9 cellular contexts compared by ENCODE assay signal in the genomic region with DNA sequence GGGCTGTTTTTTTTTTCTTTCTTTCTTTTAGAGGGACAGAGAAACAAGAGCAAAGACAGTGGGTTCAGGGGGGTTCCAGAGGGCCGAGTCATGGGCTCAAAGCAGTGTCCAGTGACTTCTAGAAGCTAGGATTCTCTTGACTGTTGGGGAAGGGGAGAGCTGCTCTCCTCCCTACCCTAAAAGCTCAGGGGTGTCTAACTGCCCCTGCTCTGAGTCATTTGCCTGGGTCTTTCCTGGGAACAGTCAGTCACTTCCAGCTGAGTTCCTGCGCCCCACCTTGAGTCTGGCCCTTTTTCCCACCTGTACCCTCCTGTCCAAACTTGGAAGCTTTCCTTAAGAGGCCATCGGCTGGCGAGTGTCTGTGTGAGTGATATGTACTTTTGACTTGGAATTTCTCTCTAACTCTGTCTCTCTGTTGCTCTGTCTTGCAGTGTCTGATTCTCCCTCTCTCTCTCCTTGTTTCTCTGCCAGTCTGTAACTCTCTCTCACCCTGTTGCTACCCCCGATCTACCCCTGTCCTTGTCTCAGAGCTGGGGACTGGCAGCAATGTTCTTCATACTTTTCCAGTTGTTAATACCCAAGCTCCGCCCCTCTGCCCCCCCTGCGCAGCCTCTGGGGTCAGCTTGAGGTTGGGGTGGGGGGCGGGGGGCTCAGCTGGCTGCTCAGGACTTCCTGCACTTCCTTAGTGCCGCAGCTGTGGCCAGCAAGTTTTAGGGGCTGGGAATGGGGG. TPM values are rescaled to one million over a fixed set of nuclear protein-coding genes. Genes with fewer than 3 reads are reported as not detected.
A peak's percentile ranks its signal among the peaks of the same experiment; 100 is the strongest.
DNase-seq lines count a peak whose midpoint lies in the region; ATAC-seq and TF ChIP-seq lines count a peak whose summit lies in the region.
"Had no signal": no experiment of that assay in that cellular context is flagged by ENCODE, and none has a peak within 500 bp of the region (broad histone marks: within the 10 kb centered on the region; RNA-seq: fewer than 3 reads in every experiment).

No MANE protein-coding gene starts in this region.

- H3K4me1 Mint-ChIP-seq in WTC11, result peaks cover 73% of the 10 kb centered on the region

- no peaks in the 10 kb centered on the region for H3K9me3 Mint-ChIP-seq in WTC11

- CTCF ChIA-PET in WTC11 (lab: Charles Lee), result interaction anchor here (0.6 to 11.2 kb wide), 15 partner anchors 8 to 485 kb away, joined by 3 to 252 read pairs (median 5); a partner anchor contains a TSS

- no peaks in the 10 kb centered on the region for H3K36me3 Mint-ChIP-seq in WTC11

- in situ Hi-C loops in G401 (cut with HindIII; ENCODE audit: low sequenced_read_pairs), result loop anchor here (25.0 kb wide), 1 partner anchor 247 kb away; a partner anchor contains a TSS

- POLR2A ChIA-PET in WTC11 (lab: Charles Lee), result interaction anchor here (0.5 to 1.0 kb wide), 5 partner anchors 10 to 51 kb away, joined by 3 to 5 read pairs (median 3); a partner anchor contains a TSS

- H3K27me3 Mint-ChIP-seq in WTC11 (ENCODE audit: low read depth), result peaks cover 29% of the 10 kb centered on the region

- H3K4me3 Mint-ChIP-seq in WTC11, result peak overlapping the region; percentile 86

- DNase-seq in G401 (ENCODE audit: low spot score) (peak; percentile 49), WTC11 (ENCODE audit: low spot score) (no peak), left ventricle myocardium superior (peak; percentile 49), skeletal muscle cell (ENCODE audit: low read depth) (no peak), NCI-H748 treated with DMSO at 0.1 percent for 48 hours (lab: John Stamatoyannopoulos, UW) (no peak), NCI-H1105 treated with DMSO at 0.1 percent for 48 hours (lab: John Stamatoyannopoulos, UW) (no peak)
- DNase-seq: T1000 had no signal

- peak overlapping the region; percentile 93 for H3K4me3 ChIP-seq in skeletal muscle cell (ENCODE audit: low read depth, low read length)

- no peak for TF ChIP-seq CTCF in WTC11 (IDR thresholded peaks at IDR 0.05)

- no peak overlapping the region for H3K27ac Mint-ChIP-seq in WTC11

- ATAC-seq in WTC11 (no peak), left ventricle myocardium superior (no peak), GM21367 (IDR thresholded peaks at IDR 0.05; ENCODE audit: unreplicated experiment) (no peak), GM21447 (IDR thresholded peaks at IDR 0.05; ENCODE audit: unreplicated experiment) (no peak)

- intact Hi-C loops in left ventricle myocardium superior (cut with micrococcal nuclease), result no loop called here

TF ChIP-seq in WTC11, 78 proteins besides CTCF, POLR2A, EP300 and RAD21:
- TF ChIP-seq CREM (CRISPR knock-in tag; IDR thresholded peaks at IDR 0.05) (no peak), ZNF232 (CRISPR knock-in tag; IDR thresholded peaks at IDR 0.05) (no peak), ATF1 (CRISPR knock-in tag; IDR thresholded peaks at IDR 0.05) (no peak), FOXK1 (CRISPR knock-in tag; IDR thresholded peaks at IDR 0.05) (no peak), RELA (CRISPR knock-in tag; IDR thresholded peaks at IDR 0.05; ENCODE audit: borderline replicate concordance) (no peak), NR3C1 (CRISPR knock-in tag; conservative IDR thresholded peaks at IDR 0.05; ENCODE audit: low read depth) (no peak), ZBTB21 (CRISPR knock-in tag; IDR thresholded peaks at IDR 0.05; ENCODE audit: borderline replicate concordance) (no peak), KAT7 (CRISPR knock-in tag; IDR thresholded peaks at IDR 0.05; ENCODE audit: borderline replicate concordance) (no peak), EMX1 (CRISPR knock-in tag; IDR thresholded peaks at IDR 0.05) (no peak), SMAD3 (CRISPR knock-in tag; IDR thresholded peaks at IDR 0.05; ENCODE audit: borderline replicate concordance) (no peak)
- TF ChIP-seq, protein P1, sequence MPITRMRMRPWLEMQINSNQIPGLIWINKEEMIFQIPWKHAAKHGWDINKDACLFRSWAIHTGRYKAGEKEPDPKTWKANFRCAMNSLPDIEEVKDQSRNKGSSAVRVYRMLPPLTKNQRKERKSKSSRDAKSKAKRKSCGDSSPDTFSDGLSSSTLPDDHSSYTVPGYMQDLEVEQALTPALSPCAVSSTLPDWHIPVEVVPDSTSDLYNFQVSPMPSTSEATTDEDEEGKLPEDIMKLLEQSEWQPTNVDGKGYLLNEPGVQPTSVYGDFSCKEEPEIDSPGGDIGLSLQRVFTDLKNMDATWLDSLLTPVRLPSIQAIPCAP (CRISPR knock-in tag; IDR thresholded peaks at IDR 0.05), result no peak
- TF ChIP-seq, protein P2, sequence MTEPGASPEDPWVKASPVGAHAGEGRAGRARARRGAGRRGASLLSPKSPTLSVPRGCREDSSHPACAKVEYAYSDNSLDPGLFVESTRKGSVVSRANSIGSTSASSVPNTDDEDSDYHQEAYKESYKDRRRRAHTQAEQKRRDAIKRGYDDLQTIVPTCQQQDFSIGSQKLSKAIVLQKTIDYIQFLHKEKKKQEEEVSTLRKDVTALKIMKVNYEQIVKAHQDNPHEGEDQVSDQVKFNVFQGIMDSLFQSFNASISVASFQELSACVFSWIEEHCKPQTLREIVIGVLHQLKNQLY (CRISPR knock-in tag; IDR thresholded peaks at IDR 0.05), result no peak
- TF ChIP-seq, protein P3, sequence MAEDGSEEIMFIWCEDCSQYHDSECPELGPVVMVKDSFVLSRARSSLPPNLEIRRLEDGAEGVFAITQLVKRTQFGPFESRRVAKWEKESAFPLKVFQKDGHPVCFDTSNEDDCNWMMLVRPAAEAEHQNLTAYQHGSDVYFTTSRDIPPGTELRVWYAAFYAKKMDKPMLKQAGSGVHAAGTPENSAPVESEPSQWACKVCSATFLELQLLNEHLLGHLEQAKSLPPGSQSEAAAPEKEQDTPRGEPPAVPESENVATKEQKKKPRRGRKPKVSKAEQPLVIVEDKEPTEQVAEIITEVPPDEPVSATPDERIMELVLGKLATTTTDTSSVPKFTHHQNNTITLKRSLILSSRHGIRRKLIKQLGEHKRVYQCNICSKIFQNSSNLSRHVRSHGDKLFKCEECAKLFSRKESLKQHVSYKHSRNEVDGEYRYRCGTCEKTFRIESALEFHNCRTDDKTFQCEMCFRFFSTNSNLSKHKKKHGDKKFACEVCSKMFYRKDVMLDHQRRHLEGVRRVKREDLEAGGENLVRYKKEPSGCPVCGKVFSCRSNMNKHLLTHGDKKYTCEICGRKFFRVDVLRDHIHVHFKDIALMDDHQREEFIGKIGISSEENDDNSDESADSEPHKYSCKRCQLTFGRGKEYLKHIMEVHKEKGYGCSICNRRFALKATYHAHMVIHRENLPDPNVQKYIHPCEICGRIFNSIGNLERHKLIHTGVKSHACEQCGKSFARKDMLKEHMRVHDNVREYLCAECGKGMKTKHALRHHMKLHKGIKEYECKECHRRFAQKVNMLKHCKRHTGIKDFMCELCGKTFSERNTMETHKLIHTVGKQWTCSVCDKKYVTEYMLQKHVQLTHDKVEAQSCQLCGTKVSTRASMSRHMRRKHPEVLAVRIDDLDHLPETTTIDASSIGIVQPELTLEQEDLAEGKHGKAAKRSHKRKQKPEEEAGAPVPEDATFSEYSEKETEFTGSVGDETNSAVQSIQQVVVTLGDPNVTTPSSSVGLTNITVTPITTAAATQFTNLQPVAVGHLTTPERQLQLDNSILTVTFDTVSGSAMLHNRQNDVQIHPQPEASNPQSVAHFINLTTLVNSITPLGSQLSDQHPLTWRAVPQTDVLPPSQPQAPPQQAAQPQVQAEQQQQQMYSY (CRISPR knock-in tag; IDR thresholded peaks at IDR 0.05), result no peak
TF ChIP-seq in WTC11: peak in this region for 0.

RNA-seq across cellular contexts. Expression of a gene that starts 2.4 kb away (rescaled TPM):
- total RNA-seq in G401 (2014; rRNA removed; shearing (Covaris generic)), result 11.8 and 18.4 TPM in 2 replicates
- total RNA-seq in WTC11 (2021) (11.9 to 15.9 TPM (median 12.0 TPM) in 3 replicates), left ventricle myocardium superior (98.1 TPM)

RNA-seq across cellular contexts. Expression of a gene that starts 11.0 kb away (rescaled TPM):
- total RNA-seq in G401 (2014; rRNA removed; shearing (Covaris generic)), result 70.0 and 90.8 TPM in 2 replicates
- total RNA-seq in WTC11 (2021) (95.5 to 107 TPM (median 103 TPM) in 3 replicates), left ventricle myocardium superior (56.9 TPM)

RNA-seq across cellular contexts. Expression of a gene that starts 35.2 kb away (rescaled TPM):
- 0.06 and 2.0 TPM in 2 replicates for total RNA-seq in G401 (2014; rRNA removed; shearing (Covaris generic))
- total RNA-seq in WTC11 (2021), result 5.6 to 7.6 TPM (median 6.2 TPM) in 3 replicates
- total RNA-seq in left ventricle myocardium superior, result 21.5 TPM

RNA-seq across cellular contexts. Expression of a gene that starts 50.0 kb away (rescaled TPM):
- not detected in 2 replicates for total RNA-seq in G401 (2014; rRNA removed; shearing (Covaris generic))
- not detected in 3 replicates for total RNA-seq in WTC11 (2021)
- total RNA-seq in left ventricle myocardium superior, result not detected

RNA-seq across cellular contexts. Expression of a gene that starts 56.6 kb away (rescaled TPM):
- 67.9 and 80.5 TPM in 2 replicates for total RNA-seq in G401 (2014; rRNA removed; shearing (Covaris generic))
- total RNA-seq in WTC11 (2021) (69.2 to 78.1 TPM (median 73.7 TPM) in 3 replicates), left ventricle myocardium superior (49.1 TPM)

Comparison
In these comparisons a context has a peak if more than half of its experiments do, and no peak if none do; other contexts are left out.
1. DNase-seq: peak in G401 (single experiment) and left ventricle myocardium superior (single experiment); none in WTC11 (single experiment), skeletal muscle cell (single experiment), NCI-H748 treated with DMSO at 0.1 percent for 48 hours (single experiment) and NCI-H1105 treated with DMSO at 0.1 percent for 48 hours (single experiment).